ENCODE assay signal across 20 cellular contexts in genomic region chr7:137127806-137128205, GRCh38.
A peak's percentile ranks its signal among the peaks of the same experiment; 100 is the strongest.
DNase-seq lines count a peak whose midpoint lies in the region; ATAC-seq and TF ChIP-seq lines count a peak whose summit lies in the region.
"Had no signal": no experiment of that assay in that cellular context is flagged by ENCODE, and none has a peak within 500 bp of the region (broad histone marks: within the 10 kb centered on the region; RNA-seq: fewer than 3 reads in every experiment).

No MANE protein-coding gene starts in this region.

- intact Hi-C loops in mammary epithelial cell (cut with micrococcal nuclease) (no loop called here), MCF 10A (cut with micrococcal nuclease) (no loop called here)
- intact Hi-C loops in CD4-positive, alpha-beta T cell (cut with DNase I, micrococcal nuclease), result no loop called here

- no peaks in the 10 kb centered on the region for H4K20me1 ChIP-seq in mammary epithelial cell (ENCODE audit: insufficient read depth, low read length)
- H4K20me1 ChIP-seq: BLaER1 had no signal

- dilution Hi-C loops in mammary epithelial cell (cut with HindIII; ENCODE audit: low sequenced_read_pairs), result no loop called here

- H3K36me3 ChIP-seq in mammary epithelial cell (ENCODE audit: insufficient read depth, low read length), result no peaks in the 10 kb centered on the region
- H3K36me3 ChIP-seq: BLaER1 had no signal

- H3K79me2 ChIP-seq in mammary epithelial cell (ENCODE audit: insufficient read depth, low read length), result no peaks in the 10 kb centered on the region

- H3K27me3 Mint-ChIP-seq in MCF 10A (ENCODE audit: insufficient read depth, unreplicated experiment), result no peaks in the 10 kb centered on the region
- no peaks in the 10 kb centered on the region for H3K27me3 Mint-ChIP-seq in mesothelial cell of epicardium (ENCODE audit: low read depth)
- H3K27me3 Mint-ChIP-seq in CD4-positive, alpha-beta T cell, result no peaks in the 10 kb centered on the region
- H3K27me3 Mint-ChIP-seq: B cell; CD4-positive, CD25-positive, alpha-beta regulatory T cell; CD8-positive, alpha-beta memory T cell had no signal

- CTCF ChIA-PET in mammary epithelial cell (lab: Charles Lee; ENCODE audit: low non-redundant PET) (no interaction called here), MCF 10A (lab: Yijun Ruan, JAX) (interaction anchor here (0.6 kb wide), 1 partner anchor 636 kb away, joined by 3 read pairs; no protein-coding TSS in a partner anchor)
- CTCF ChIA-PET in CD4-positive, alpha-beta T cell (lab: Charles Lee), result no interaction called here

- H2AFZ ChIP-seq in mammary epithelial cell (ENCODE audit: low read depth, low read length), result no peak overlapping the region
- H2AFZ ChIP-seq: GM23248 had no signal

- no peak overlapping the region for H3K27ac ChIP-seq in mammary epithelial cell (ENCODE audit: insufficient read depth, low read depth, low read length)
- no peak overlapping the region for H3K27ac ChIP-seq in CD4-positive, alpha-beta T cell (ENCODE audit: low read depth, low read length)
- H3K27ac ChIP-seq: 22Rv1, BLaER1, C4-2B, GM23248 had no signal

- POLR2A ChIA-PET in MCF 10A (lab: Yijun Ruan, JAX), result no interaction called here
- POLR2A ChIA-PET in CD4-positive, alpha-beta T cell (lab: Charles Lee), result no interaction called here

- TF ChIP-seq CTCF in mammary epithelial cell (conservative IDR thresholded peaks at IDR 0.05 in 1 of 2, IDR thresholded peaks at IDR 0.05 in 1 of 2; ENCODE audit: extremely low read depth in 1 of 2, insufficient read depth in 1 of 2, low read depth in 1 of 2, low read length in 2 of 2), result no peak
- TF ChIP-seq CTCF in MCF 10A (IDR thresholded peaks at IDR 0.05; ENCODE audit: unreplicated experiment), result no peak
- no peak for TF ChIP-seq CTCF in epithelial cell of esophagus (IDR thresholded peaks at IDR 0.05; ENCODE audit: insufficient read depth, low read depth, low read length, missing control alignments)
- no peak for TF ChIP-seq CTCF in mesothelial cell of epicardium (IDR thresholded peaks at IDR 0.05; ENCODE audit: unreplicated experiment)
- TF ChIP-seq CTCF in CD4-positive, alpha-beta T cell (IDR thresholded peaks at IDR 0.05), result no peak

- no peak for ATAC-seq in CD4-positive, alpha-beta T cell (ENCODE audit: poor library complexity)
- ATAC-seq: GM12878, HCT116 had no signal

- peak; percentile 33 for DNase-seq in mammary epithelial cell
- no peak for DNase-seq in MCF 10A (ENCODE audit: unreplicated experiment)
- peak; percentile 40 for DNase-seq in epithelial cell of esophagus (ENCODE audit: low read depth)
- no peak for DNase-seq in mesothelial cell of epicardium (ENCODE audit: low spot score in 2 of 2, unreplicated experiment in 2 of 2)
- DNase-seq in midbrain (lab: John Stamatoyannopoulos, UW), result no peak
- DNase-seq in CD4-positive, alpha-beta T cell, result no peak
- DNase-seq: CD4-positive, CD25-positive, alpha-beta regulatory T cell; CD8-positive, alpha-beta memory T cell; DMS 273 treated with DMSO at 0.1 percent for 48 hours; DMS79; EL; GDM1; GM23248; H7 had no signal

- H3K27me3 ChIP-seq in mammary epithelial cell (ENCODE audit: insufficient read depth, low read length), result no peaks in the 10 kb centered on the region
- no peaks in the 10 kb centered on the region for H3K27me3 ChIP-seq in CD4-positive, alpha-beta T cell (ENCODE audit: control insufficient read depth, insufficient read depth, low read length)
- H3K27me3 ChIP-seq: BLaER1 had no signal

- BruUV-seq in mammary epithelial cell (replicated peaks; lab: Mats Ljungman, UMichigan) (no TSS peak), MCF 10A (replicated peaks; lab: Mats Ljungman, UMichigan) (no TSS peak)

- no peak overlapping the region for H3K4me3 ChIP-seq in mammary epithelial cell (replicated peaks in 1 of 3; ENCODE audit: insufficient read depth in 1 of 3, low read depth in 2 of 3, low read length in 3 of 3)
- H3K4me3 ChIP-seq in epithelial cell of esophagus (ENCODE audit: low read length), result no peak overlapping the region
- H3K4me3 ChIP-seq: BLaER1, GM12878, GM23248 had no signal

- H3K27ac Mint-ChIP-seq in MCF 10A (ENCODE audit: low read depth, unreplicated experiment) (no peak overlapping the region), mesothelial cell of epicardium (peak overlapping the region; percentile 9)
- no peak overlapping the region for H3K27ac Mint-ChIP-seq in CD4-positive, alpha-beta T cell
- H3K27ac Mint-ChIP-seq: B cell; CD4-positive, CD25-positive, alpha-beta regulatory T cell; CD8-positive, alpha-beta memory T cell had no signal

- 91% methylated on average over 2 of the region's 2 CpGs for WGBS in mammary epithelial cell (ENCODE audit: low coverage, missing lambda C conversion rate)

- H3K4me3 Mint-ChIP-seq in MCF 10A (ENCODE audit: unreplicated experiment), result no peak overlapping the region
- H3K4me3 Mint-ChIP-seq in mesothelial cell of epicardium, result no peak overlapping the region
- no peak overlapping the region for H3K4me3 Mint-ChIP-seq in CD4-positive, alpha-beta T cell
- H3K4me3 Mint-ChIP-seq: B cell; CD4-positive, CD25-positive, alpha-beta regulatory T cell; CD8-positive, alpha-beta memory T cell had no signal

- H3K9ac ChIP-seq in mammary epithelial cell (ENCODE audit: insufficient read depth, low read length), result no peak overlapping the region
- H3K9ac ChIP-seq: BLaER1, GM23248 had no signal

- H3K36me3 Mint-ChIP-seq in MCF 10A (ENCODE audit: insufficient read depth, unreplicated experiment) (no peaks in the 10 kb centered on the region), mesothelial cell of epicardium (peaks cover 6% of the 10 kb centered on the region)
- H3K36me3 Mint-ChIP-seq in CD4-positive, alpha-beta T cell (ENCODE audit: low read depth), result no peaks in the 10 kb centered on the region
- H3K36me3 Mint-ChIP-seq: CD4-positive, CD25-positive, alpha-beta regulatory T cell; CD8-positive, alpha-beta memory T cell had no signal

- H3K9me3 Mint-ChIP-seq in MCF 10A (ENCODE audit: unreplicated experiment), result peaks cover 8% of the 10 kb centered on the region
- peaks cover 10% of the 10 kb centered on the region for H3K9me3 Mint-ChIP-seq in mesothelial cell of epicardium
- H3K9me3 Mint-ChIP-seq in CD4-positive, alpha-beta T cell, result peaks cover 4% of the 10 kb centered on the region

- H3K4me1 Mint-ChIP-seq in MCF 10A (ENCODE audit: insufficient read depth, unreplicated experiment), result no peaks in the 10 kb centered on the region
- peaks cover 30% of the 10 kb centered on the region for H3K4me1 Mint-ChIP-seq in mesothelial cell of epicardium
- no peaks in the 10 kb centered on the region for H3K4me1 Mint-ChIP-seq in CD4-positive, alpha-beta T cell (ENCODE audit: low read depth)
- H3K4me1 Mint-ChIP-seq: B cell; CD4-positive, CD25-positive, alpha-beta regulatory T cell; CD8-positive, alpha-beta memory T cell had no signal

- H3K9me3 ChIP-seq in mammary epithelial cell (replicated peaks; ENCODE audit: insufficient read depth, low read length), result no peaks in the 10 kb centered on the region
- no peaks in the 10 kb centered on the region for H3K9me3 ChIP-seq in CD4-positive, alpha-beta T cell (ENCODE audit: control insufficient read depth, low read length)
- H3K9me3 ChIP-seq: BLaER1 had no signal

- H3K4me1 ChIP-seq in mammary epithelial cell (ENCODE audit: insufficient read depth, low read length), result peaks cover 8% of the 10 kb centered on the region
- H3K4me1 ChIP-seq: BLaER1 had no signal

- in situ Hi-C loops in mammary epithelial cell (cut with MboI; ENCODE audit: low sequenced_read_pairs in 2 of 2), result no loop called here

- H3K4me2 ChIP-seq in mammary epithelial cell (ENCODE audit: insufficient read depth, low read depth, low read length), result no peak overlapping the region
- H3K4me2 ChIP-seq: BLaER1 had no signal

Comparison
In these comparisons a context has a peak if more than half of its experiments do, and no peak if none do; other contexts are left out.
1. DNase-seq: peak in mammary epithelial cell (single experiment) and epithelial cell of esophagus (single experiment); none in MCF 10A (single experiment), mesothelial cell of epicardium (0 of 2), midbrain (single experiment) and CD4-positive, alpha-beta T cell (0 of 10).